In genomic region chr20:63117151-63117550, GRCh38 we compare ENCODE assay signal across 16 cellular contexts.
"Had no signal": no experiment of that assay in that cellular context is flagged by ENCODE, and none has a peak within 500 bp of the region (broad histone marks: within the 10 kb centered on the region; RNA-seq: fewer than 3 reads in every experiment).

No MANE protein-coding gene starts in this region.

- H3K4me1 Mint-ChIP-seq: activated naive CD8-positive, alpha-beta T cell treated with anti-CD3 and anti-CD28 coated beads for 36 hours had no signal

- H3K9me3 ChIP-seq: gastrocnemius medialis, prostate gland, right atrium auricular region, vagina had no signal

- H3K36me3 Mint-ChIP-seq: activated naive CD8-positive, alpha-beta T cell treated with anti-CD3 and anti-CD28 coated beads for 36 hours had no signal

- H3K27ac ChIP-seq: gastrocnemius medialis, left lung, prostate gland, right atrium auricular region, vagina, WERI-Rb-1 had no signal

- H3K4me1 ChIP-seq: gastrocnemius medialis, left lung, prostate gland, right atrium auricular region, vagina had no signal

- H3K4me3 Mint-ChIP-seq: activated naive CD8-positive, alpha-beta T cell treated with anti-CD3 and anti-CD28 coated beads for 36 hours; dendritic cell treated with granulocyte-macrophage colony-stimulating factor and Interleukin-4, amounts not matched to agents 40 ng/mL and 50 ng/mL, for 4 days; stimulated activated naive CD8-positive, alpha-beta T cell treated with anti-CD3 and anti-CD28 coated beads, Interleukin-15, Interleukin-2, amounts not matched to agents 100 ng/mL and 50 ng/mL, for 24 hours had no signal

- H3K4me3 ChIP-seq: gastrocnemius medialis, left lung, prostate gland, right atrium auricular region, vagina had no signal

- ATAC-seq: esophagus mucosa, gastrocnemius medialis had no signal

- DNase-seq: activated CD4-positive, alpha-beta T cell treated with anti-CD3 and anti-CD28 coated beads, Interleukin-2, amount 50 U/mL, for 48 hours; activated naive CD8-positive, alpha-beta T cell treated with anti-CD3 and anti-CD28 coated beads for 36 hours; amniotic stem cell; effector CD8-positive, alpha-beta T cell; gastrocnemius medialis; mammary epithelial cell; stimulated activated CD4-positive, alpha-beta T cell treated with anti-CD3 and anti-CD28 coated beads, Interleukin-15, amount 100 ng/mL, for 24 hours; stimulated activated CD4-positive, alpha-beta T cell treated with anti-CD3 and anti-CD28 coated beads, Interleukin-2, amount 100 ng/mL, for 48 hours; WERI-Rb-1 had no signal

- H3K27me3 ChIP-seq: right atrium auricular region, vagina had no signal

- H3K9me3 Mint-ChIP-seq: activated naive CD8-positive, alpha-beta T cell treated with anti-CD3 and anti-CD28 coated beads for 36 hours had no signal

- H3K27ac Mint-ChIP-seq: activated naive CD8-positive, alpha-beta T cell treated with anti-CD3 and anti-CD28 coated beads for 36 hours; dendritic cell treated with granulocyte-macrophage colony-stimulating factor and Interleukin-4, amounts not matched to agents 40 ng/mL and 50 ng/mL, for 4 days; stimulated activated naive CD8-positive, alpha-beta T cell treated with anti-CD3 and anti-CD28 coated beads, Interleukin-15, Interleukin-2, amounts not matched to agents 100 ng/mL and 50 ng/mL, for 24 hours had no signal

- H3K36me3 ChIP-seq: gastrocnemius medialis, left lung, prostate gland, right atrium auricular region, vagina, WERI-Rb-1 had no signal
